ENCODE assay signal across 21 cellular contexts in genomic region chr6:143135326-143135725, GRCh38.
A peak's percentile ranks its signal among the peaks of the same experiment; 100 is the strongest.
DNase-seq lines count a peak whose midpoint lies in the region; ATAC-seq and TF ChIP-seq lines count a peak whose summit lies in the region.
"Had no signal": no experiment of that assay in that cellular context is flagged by ENCODE, and none has a peak within 500 bp of the region (broad histone marks: within the 10 kb centered on the region; RNA-seq: fewer than 3 reads in every experiment).

No MANE protein-coding gene starts in this region.

- ATAC-seq in activated CD4-positive, alpha-beta T cell treated with anti-CD3 and anti-CD28 coated beads for 36 hours: no peak
- ATAC-seq in Right ventricle myocardium superior (ENCODE audit: poor library complexity) (no peak), upper lobe of left lung (ENCODE audit: low FRiP score in 2 of 2) (no peak)

- no peaks in the 10 kb centered on the region for H3K27me3 ChIP-seq in subcutaneous abdominal adipose tissue (ENCODE audit: control insufficient read depth in 5 of 5, insufficient read depth in 4 of 5, low read length in 5 of 5)
- no peaks in the 10 kb centered on the region for H3K27me3 ChIP-seq in upper lobe of left lung

- peaks cover 47% of the 10 kb centered on the region for H3K4me1 Mint-ChIP-seq in activated CD4-positive, alpha-beta T cell treated with anti-CD3 and anti-CD28 coated beads for 36 hours
- peaks cover 47% of the 10 kb centered on the region for H3K4me1 Mint-ChIP-seq in activated naive CD8-positive, alpha-beta T cell (ENCODE audit: low read depth)
- peaks cover 11% of the 10 kb centered on the region for H3K4me1 Mint-ChIP-seq in T-helper 2 cell treated with Interferon-gamma antibody and Interleukin-4, amounts not matched to agents 5 μg/mL and 100 μg/mL, for 36 hours (ENCODE audit: low read depth)
- H3K4me1 Mint-ChIP-seq: B cell had no signal

- H3K27me3 Mint-ChIP-seq in activated CD4-positive, alpha-beta T cell treated with anti-CD3 and anti-CD28 coated beads for 36 hours: no peaks in the 10 kb centered on the region
- no peaks in the 10 kb centered on the region for H3K27me3 Mint-ChIP-seq in activated naive CD8-positive, alpha-beta T cell
- no peaks in the 10 kb centered on the region for H3K27me3 Mint-ChIP-seq in T-helper 2 cell treated with Interferon-gamma antibody and Interleukin-4, amounts not matched to agents 5 μg/mL and 100 μg/mL, for 36 hours (ENCODE audit: low read depth)
- H3K27me3 Mint-ChIP-seq: B cell; CD4-positive, alpha-beta T cell had no signal

- intact Hi-C loops in activated CD4-positive, alpha-beta T cell treated with anti-CD3 and anti-CD28 coated beads for 36 hours (cut with DNase I, micrococcal nuclease): loop anchor here (5.0 to 10.0 kb wide), 3 partner anchors 191 to 311 kb away; partner anchors contain the start of gene HIVEP2 (in 1 of the 2)
- intact Hi-C loops in Right ventricle myocardium superior (cut with DNase I): no loop called here

- H3K27ac ChIP-seq in subcutaneous abdominal adipose tissue (ENCODE audit: low read depth, low read length): peak overlapping the region; percentile 10
- no peak overlapping the region for H3K27ac ChIP-seq in upper lobe of left lung
- H3K27ac ChIP-seq: 22Rv1 had no signal

- H3K9me3 Mint-ChIP-seq in activated CD4-positive, alpha-beta T cell treated with anti-CD3 and anti-CD28 coated beads for 36 hours (ENCODE audit: low read depth): peaks cover 35% of the 10 kb centered on the region
- H3K9me3 Mint-ChIP-seq in activated naive CD8-positive, alpha-beta T cell (ENCODE audit: low read depth): peaks cover 16% of the 10 kb centered on the region
- H3K9me3 Mint-ChIP-seq in T-helper 2 cell treated with Interferon-gamma antibody and Interleukin-4, amounts not matched to agents 5 μg/mL and 100 μg/mL, for 36 hours: peaks cover 30% of the 10 kb centered on the region

- H3K36me3 Mint-ChIP-seq in activated CD4-positive, alpha-beta T cell treated with anti-CD3 and anti-CD28 coated beads for 36 hours (ENCODE audit: low read depth): peaks cover 45% of the 10 kb centered on the region
- H3K36me3 Mint-ChIP-seq in activated naive CD8-positive, alpha-beta T cell: peaks cover 30% of the 10 kb centered on the region
- H3K36me3 Mint-ChIP-seq in T-helper 2 cell treated with Interferon-gamma antibody and Interleukin-4, amounts not matched to agents 5 μg/mL and 100 μg/mL, for 36 hours (ENCODE audit: low read depth): peaks cover 3% of the 10 kb centered on the region

- TF ChIP-seq CTCF in upper lobe of left lung (IDR thresholded peaks at IDR 0.05): no peak

- H3K9me3 ChIP-seq in subcutaneous abdominal adipose tissue (ENCODE audit: control insufficient read depth in 5 of 5, low read length in 5 of 5): peaks cover 3 to 15% (median 15%) of the 10 kb centered on the region in 5 donors
- peaks cover 0 to 14% (median 11%) of the 10 kb centered on the region in 4 donors for H3K9me3 ChIP-seq in upper lobe of left lung

- peaks cover 0 to 22% (median 13%) of the 10 kb centered on the region in 5 donors for H3K36me3 ChIP-seq in subcutaneous abdominal adipose tissue (ENCODE audit: control insufficient read depth in 5 of 5, insufficient read depth in 5 of 5, low read length in 5 of 5)
- peaks cover 0 to 6% (median 0%) of the 10 kb centered on the region in 4 donors for H3K36me3 ChIP-seq in upper lobe of left lung

- no peak overlapping the region for H3K9ac ChIP-seq in subcutaneous abdominal adipose tissue (ENCODE audit: low read length in 5 of 5)

- H3K4me1 ChIP-seq in subcutaneous abdominal adipose tissue (ENCODE audit: control insufficient read depth in 5 of 5, insufficient read depth in 5 of 5, low read length in 5 of 5) (no peaks in the 10 kb centered on the region), upper lobe of left lung (no peaks in the 10 kb centered on the region)

- H3K4me3 Mint-ChIP-seq in activated CD4-positive, alpha-beta T cell treated with anti-CD3 and anti-CD28 coated beads for 36 hours: no peak overlapping the region
- no peak overlapping the region for H3K4me3 Mint-ChIP-seq in activated naive CD8-positive, alpha-beta T cell
- H3K4me3 Mint-ChIP-seq in T-helper 2 cell treated with Interferon-gamma antibody and Interleukin-4, amounts not matched to agents 5 μg/mL and 100 μg/mL, for 36 hours: no peak overlapping the region
- H3K4me3 Mint-ChIP-seq: B cell; CD4-positive, alpha-beta T cell had no signal

- WGBS in upper lobe of left lung, 2 donors: 82 to 88% methylated on average over 2 of the region's 2 CpGs

- peak overlapping the region; percentile 74 for H3K27ac Mint-ChIP-seq in activated CD4-positive, alpha-beta T cell treated with anti-CD3 and anti-CD28 coated beads for 36 hours
- H3K27ac Mint-ChIP-seq in activated naive CD8-positive, alpha-beta T cell: peak overlapping the region; percentile 93
- no peak overlapping the region for H3K27ac Mint-ChIP-seq in T-helper 2 cell treated with Interferon-gamma antibody and Interleukin-4, amounts not matched to agents 5 μg/mL and 100 μg/mL, for 36 hours
- H3K27ac Mint-ChIP-seq: B cell; CD4-positive, alpha-beta T cell had no signal

- POLR2A ChIA-PET in activated CD4-positive, alpha-beta T cell treated with anti-CD3 and anti-CD28 coated beads for 36 hours (lab: Charles Lee): interaction anchor here (0.6 kb wide), 1 partner anchor 14 kb away, joined by 5 read pairs; no protein-coding TSS in a partner anchor

- no peak for TF ChIP-seq POLR2A in upper lobe of left lung (IDR thresholded peaks at IDR 0.05)

- no peak overlapping the region for H3K4me3 ChIP-seq in subcutaneous abdominal adipose tissue (ENCODE audit: low read depth in 1 of 5, low read length in 5 of 5)
- H3K4me3 ChIP-seq in upper lobe of left lung: no peak overlapping the region

- TF ChIP-seq EP300 in upper lobe of left lung (IDR thresholded peaks at IDR 0.05): no peak

- no peak for DNase-seq in activated CD4-positive, alpha-beta T cell treated with anti-CD3 and anti-CD28 coated beads for 36 hours
- DNase-seq in activated CD4-positive, alpha-beta T cell treated with anti-CD3 and anti-CD28 coated beads for 4 hours: no peak
- peak; percentile 26 for DNase-seq in fibroblast of gingiva (ENCODE audit: low read depth)
- DNase-seq in Right ventricle myocardium superior: no peak
- DNase-seq in upper lobe of left lung: no peak
- no peak for DNase-seq in T-helper 2 cell treated with Interferon-gamma antibody and Interleukin-4, amounts not matched to agents 5 μg/mL and 100 μg/mL, for 36 hours (ENCODE audit: low spot score)
- DNase-seq: Calu3; CD4-positive, alpha-beta T cell; DMS53; H7; IMR-90; Karpas-422; NCI-H1105 treated with DMSO at 0.1 percent for 48 hours; NCI-H187 treated with DMSO at 0.1 percent for 48 hours; NCI-H446; NK-92 treated with Interleukin-12 subunit alpha and Interleukin-12 subunit beta, amount 100 ng/mL, for 24 hours; OCI-M1 had no signal

- CTCF ChIA-PET in activated CD4-positive, alpha-beta T cell treated with anti-CD3 and anti-CD28 coated beads for 36 hours (lab: Charles Lee): interaction anchor here (0.6 to 1.1 kb wide), 3 partner anchors 10 to 661 kb away, joined by 3 read pairs; no protein-coding TSS in a partner anchor
